7 cellular contexts compared by ENCODE assay signal in the genomic region with DNA sequence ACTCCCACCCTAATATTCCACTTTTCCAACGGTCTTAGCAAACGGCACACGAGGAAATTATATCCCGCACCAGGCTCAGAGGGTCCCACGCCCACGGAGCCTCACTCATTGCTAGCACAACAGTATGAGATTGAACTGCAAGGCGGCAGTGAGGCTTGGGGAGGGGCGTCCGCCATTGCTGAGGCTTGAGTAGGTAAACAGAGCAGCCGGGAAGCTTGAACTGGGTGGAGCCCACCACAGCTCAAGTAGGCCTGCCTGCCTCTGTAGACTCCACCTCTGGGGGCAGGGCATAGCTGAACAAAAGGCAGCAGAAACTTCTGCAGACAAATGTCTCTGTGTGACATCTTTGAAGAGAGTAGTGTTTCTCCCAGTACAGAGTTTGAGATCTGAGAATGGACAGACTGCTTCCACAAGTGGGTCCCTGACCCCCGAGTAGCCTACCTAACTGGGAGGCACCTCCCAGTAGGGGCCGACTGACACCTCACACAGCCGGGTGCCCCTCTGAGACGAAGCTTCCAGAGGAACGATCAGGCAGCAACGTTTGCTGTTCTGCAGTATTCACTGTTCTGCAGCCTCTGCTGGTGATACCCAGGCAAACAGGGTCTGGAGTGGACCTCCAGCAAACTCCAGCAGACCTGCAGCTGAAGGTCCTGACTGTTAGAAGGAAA. TPM values are rescaled to one million over a fixed set of nuclear protein-coding genes. Genes with fewer than 3 reads are reported as not detected.
DNase-seq lines count a peak whose midpoint lies in the region; ATAC-seq lines count a peak whose summit lies in the region.
"Not testable (repeated sequence)": the region's sequence is repeated elsewhere in the genome, so short reads cannot be mapped to it uniquely, and the experiment has no call there.

No MANE protein-coding gene starts in this region.

- POLR2A ChIA-PET in naive thymus-derived CD8-positive, alpha-beta T cell (lab: Charles Lee) = interaction anchor here (0.9 to 3.3 kb wide), 8 partner anchors 9 to 269 kb away, joined by 3 to 61 read pairs (median 4); partner anchors contain the start of genes ACSS1, APMAP, ENTPD6 and PYGB

- peak overlapping the region; percentile 10 for H3K27ac ChIP-seq in KOPT-K1 (ENCODE audit: low read depth, low read length, poor library complexity, severe bottlenecking)
- H3K27ac ChIP-seq in right cardiac atrium (ENCODE audit: low read length) = not testable (repeated sequence)

- 95% methylated on average over 16 of the region's 16 CpGs for WGBS in right cardiac atrium

- not testable (repeated sequence) for H3K27me3 Mint-ChIP-seq in activated naive CD4-positive, alpha-beta T cell treated with anti-CD3 and anti-CD28 coated beads for 36 hours (ENCODE audit: low read depth); activated naive CD8-positive, alpha-beta T cell treated with anti-CD3 and anti-CD28 coated beads, Interleukin-2, amount 50 U/mL, for 24 hours; naive thymus-derived CD8-positive, alpha-beta T cell

- peaks cover 45% of the 10 kb centered on the region for H3K4me1 Mint-ChIP-seq in activated naive CD4-positive, alpha-beta T cell treated with anti-CD3 and anti-CD28 coated beads for 36 hours (ENCODE audit: low read depth)
- H3K4me1 Mint-ChIP-seq in activated naive CD8-positive, alpha-beta T cell treated with anti-CD3 and anti-CD28 coated beads, Interleukin-2, amount 50 U/mL, for 24 hours = peaks cover 32% of the 10 kb centered on the region
- peaks cover 38 to 68% (median 63%) of the 10 kb centered on the region in 4 donors for H3K4me1 Mint-ChIP-seq in naive thymus-derived CD8-positive, alpha-beta T cell

- DNase-seq in activated CD8-positive, alpha-beta memory T cell treated with anti-CD3 and anti-CD28 coated beads for 24 hours = peak; percentile 55
- DNase-seq in activated naive CD4-positive, alpha-beta T cell treated with anti-CD3 and anti-CD28 coated beads for 36 hours = peak; percentile 37
- DNase-seq in activated naive CD8-positive, alpha-beta T cell treated with anti-CD3 and anti-CD28 coated beads, Interleukin-2, amount 50 U/mL, for 24 hours = not testable (repeated sequence)
- DNase-seq in right cardiac atrium = peak in 2 of 3 donors; percentile 31 to 36
- DNase-seq in naive thymus-derived CD8-positive, alpha-beta T cell = peak in 9 of 10 donors; percentile 33 to 77 (median 66)
- peak in 5 of 6 experiments; percentile 24 to 59 (median 51) for DNase-seq in stimulated activated naive CD4-positive, alpha-beta T cell (lab: John Stamatoyannopoulos, UW)

- not testable (repeated sequence) for H3K4me1 ChIP-seq in right cardiac atrium (ENCODE audit: control insufficient read depth, insufficient read depth, low read length)

- not testable (repeated sequence) for H3K9me3 ChIP-seq in KOPT-K1 (ENCODE audit: insufficient read depth, low read length, poor library complexity, severe bottlenecking); right cardiac atrium (ENCODE audit: control insufficient read depth, low read length)

- H3K27me3 ChIP-seq in right cardiac atrium (ENCODE audit: control insufficient read depth, insufficient read depth) = not testable (repeated sequence)

- not testable (repeated sequence) for H3K4me3 Mint-ChIP-seq in activated naive CD4-positive, alpha-beta T cell treated with anti-CD3 and anti-CD28 coated beads for 36 hours
- peak overlapping the region; percentile 2 for H3K4me3 Mint-ChIP-seq in activated naive CD8-positive, alpha-beta T cell treated with anti-CD3 and anti-CD28 coated beads, Interleukin-2, amount 50 U/mL, for 24 hours
- H3K4me3 Mint-ChIP-seq in naive thymus-derived CD8-positive, alpha-beta T cell = peak overlapping the region; percentile 58 to 85 (median 80)

- intact Hi-C loops in activated naive CD4-positive, alpha-beta T cell treated with anti-CD3 and anti-CD28 coated beads for 36 hours (cut with micrococcal nuclease); right cardiac atrium (cut with DNase I): not testable (repeated sequence)

- ATAC-seq in activated naive CD8-positive, alpha-beta T cell treated with anti-CD3 and anti-CD28 coated beads, Interleukin-2, amount 50 U/mL, for 24 hours; right cardiac atrium; naive thymus-derived CD8-positive, alpha-beta T cell: not testable (repeated sequence)

- not testable (repeated sequence) for H3K36me3 ChIP-seq in KOPT-K1 (ENCODE audit: insufficient read depth, low read length)

- H3K36me3 Mint-ChIP-seq in activated naive CD4-positive, alpha-beta T cell treated with anti-CD3 and anti-CD28 coated beads for 36 hours (ENCODE audit: low read depth) = peaks cover 29% of the 10 kb centered on the region
- H3K36me3 Mint-ChIP-seq in activated naive CD8-positive, alpha-beta T cell treated with anti-CD3 and anti-CD28 coated beads, Interleukin-2, amount 50 U/mL, for 24 hours (ENCODE audit: low read depth) = peaks cover 28% of the 10 kb centered on the region
- H3K36me3 Mint-ChIP-seq in naive thymus-derived CD8-positive, alpha-beta T cell = peaks cover 0 to 11% (median 11%) of the 10 kb centered on the region in 3 donors

- not testable (repeated sequence) for H3K9me3 Mint-ChIP-seq in activated naive CD4-positive, alpha-beta T cell treated with anti-CD3 and anti-CD28 coated beads for 36 hours; activated naive CD8-positive, alpha-beta T cell treated with anti-CD3 and anti-CD28 coated beads, Interleukin-2, amount 50 U/mL, for 24 hours; naive thymus-derived CD8-positive, alpha-beta T cell

- peak overlapping the region; percentile 65 for H3K27ac Mint-ChIP-seq in activated naive CD4-positive, alpha-beta T cell treated with anti-CD3 and anti-CD28 coated beads for 36 hours
- not testable (repeated sequence) for H3K27ac Mint-ChIP-seq in activated naive CD8-positive, alpha-beta T cell treated with anti-CD3 and anti-CD28 coated beads, Interleukin-2, amount 50 U/mL, for 24 hours
- H3K27ac Mint-ChIP-seq in naive thymus-derived CD8-positive, alpha-beta T cell = peak overlapping the region; percentile 87 to 97 (median 96)

- H3K4me3 ChIP-seq in right cardiac atrium (ENCODE audit: low read length) = not testable (repeated sequence)

- CTCF ChIA-PET in activated naive CD4-positive, alpha-beta T cell treated with anti-CD3 and anti-CD28 coated beads for 36 hours (lab: Charles Lee) = interaction anchor here (0.6 to 2.0 kb wide), 4 partner anchors 10 to 146 kb away, joined by 3 to 9 read pairs (median 4); partner anchors contain the start of gene GINS1

RNA-seq across cellular contexts. Expression of gene PYGB, which starts 13.0 kb away (rescaled TPM):
- total RNA-seq in activated naive CD4-positive, alpha-beta T cell treated with anti-CD3 and anti-CD28 coated beads for 36 hours = 10 to 100 TPM; 19.6 to 20.0 TPM
- 100 to 1,000 TPM; 154 to 219 (median 194) TPM for total RNA-seq in right cardiac atrium
- polyA plus RNA-seq in right cardiac atrium = 136 TPM
- 10 to 100 TPM; 50.2 to 54.4 TPM for total RNA-seq in naive thymus-derived CD8-positive, alpha-beta T cell
- polyA plus RNA-seq in naive thymus-derived CD8-positive, alpha-beta T cell = 100 to 1,000 TPM in 1 of 3 donors, 10 to 100 TPM in 2; 39.9 to 107 (median 71.3) TPM
